Comparison of ENCODE assay signal across 22 cellular contexts in the genomic region with DNA sequence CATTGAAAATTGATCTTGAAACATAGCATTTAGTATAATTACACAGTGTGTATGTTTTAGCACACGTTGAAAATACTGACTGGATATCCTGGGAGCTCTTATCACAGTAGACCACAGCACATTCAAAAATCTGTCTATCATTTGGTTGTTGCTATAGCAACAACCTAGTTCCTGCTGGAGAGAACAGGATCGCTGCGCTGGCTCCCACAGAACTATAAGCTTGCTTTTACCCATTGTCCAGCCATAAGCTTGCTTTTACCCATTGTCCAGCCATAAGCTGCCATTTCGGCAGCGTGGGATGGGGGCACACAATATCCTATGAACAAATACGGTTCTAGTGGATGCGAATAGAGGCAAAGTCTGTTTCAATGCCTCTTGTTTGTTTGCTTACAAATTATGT.
DNase-seq lines count a peak whose midpoint lies in the region; ATAC-seq and TF ChIP-seq lines count a peak whose summit lies in the region.
"Had no signal": no experiment of that assay in that cellular context is flagged by ENCODE, and none has a peak within 500 bp of the region (broad histone marks: within the 10 kb centered on the region; RNA-seq: fewer than 3 reads in every experiment).

No MANE protein-coding gene starts in this region.

- H3K14ac ChIP-seq in trophoblast cell (ENCODE audit: low read length) = peak overlapping the region; percentile 58

- no peak overlapping the region for H2AFZ ChIP-seq in fibroblast of lung (ENCODE audit: low read length)
- H2AFZ ChIP-seq in trophoblast cell (ENCODE audit: insufficient read depth, low read length, poor library complexity) = no peak overlapping the region

- H3K4me1 ChIP-seq in fibroblast of lung (ENCODE audit: control insufficient read depth, extremely low read depth, insufficient read depth, low read length) = peaks cover 4% of the 10 kb centered on the region
- H3K4me1 ChIP-seq in trophoblast cell (ENCODE audit: control insufficient read depth in 1 of 2, insufficient read depth in 2 of 2, low read length in 2 of 2) = peaks cover 2% of the 10 kb centered on the region in 2 experiments
- H3K4me1 ChIP-seq: breast epithelium, Peyer's patch, upper lobe of right lung had no signal

- no peak for TF ChIP-seq CTCF in fibroblast of lung (conservative IDR thresholded peaks at IDR 0.05 in 1 of 2, IDR thresholded peaks at IDR 0.05 in 1 of 2; ENCODE audit: low read depth in 1 of 2, low read length in 2 of 2)

- H3K36me3 ChIP-seq in SK-N-MC (ENCODE audit: insufficient read depth, low read length) = no peaks in the 10 kb centered on the region; the same call in 1 of the 2 replicates
- no peaks in the 10 kb centered on the region for H3K36me3 ChIP-seq in fibroblast of lung (ENCODE audit: control insufficient read depth, insufficient read depth, low read length)
- H3K36me3 ChIP-seq in trophoblast cell (ENCODE audit: control insufficient read depth in 1 of 2, insufficient read depth in 2 of 2, low read length in 2 of 2) = no peaks in the 10 kb centered on the region
- H3K36me3 ChIP-seq: breast epithelium, heart right ventricle, Peyer's patch, upper lobe of right lung had no signal

- H3K9me3 ChIP-seq in SK-N-MC (ENCODE audit: low read depth, low read length) (no peaks in the 10 kb centered on the region), fibroblast of lung (ENCODE audit: control insufficient read depth, insufficient read depth, low read depth, low read length) (no peaks in the 10 kb centered on the region), trophoblast cell (ENCODE audit: insufficient read depth, low read depth, low read length) (no peaks in the 10 kb centered on the region)
- H3K9me3 ChIP-seq: breast epithelium, Peyer's patch, upper lobe of right lung had no signal

- no peaks in the 10 kb centered on the region for H3K27me3 ChIP-seq in fibroblast of lung (ENCODE audit: control insufficient read depth, insufficient read depth, low read length)
- H3K27me3 ChIP-seq in trophoblast cell (ENCODE audit: insufficient read depth, low read length) = no peaks in the 10 kb centered on the region
- H3K27me3 ChIP-seq: breast epithelium, heart right ventricle, Peyer's patch, upper lobe of right lung had no signal

- H2AK5ac ChIP-seq in trophoblast cell (ENCODE audit: low read length) = no peak overlapping the region

- DNase-seq in DMS53 (lab: John Stamatoyannopoulos, UW) (peak; percentile 9), DMS53 treated with DMSO at 0.1 percent for 48 hours (lab: John Stamatoyannopoulos, UW; ENCODE audit: unreplicated experiment) (no peak), SK-N-MC (ENCODE audit: low read depth, low spot score) (no peak), fibroblast of lung (ENCODE audit: low read depth in 2 of 2) (peak in 1 of 2 donors; percentile 61), trophoblast cell (no peak), SKM-1 (lab: John Stamatoyannopoulos, UW; ENCODE audit: unreplicated experiment) (no peak), NOMO-1 treated with dmso at 0.1 percent for 144 hours (lab: John Stamatoyannopoulos, UW; ENCODE audit: unreplicated experiment) (no peak)
- no peak for DNase-seq in activated CD8-positive, alpha-beta T cell treated with anti-CD3 and anti-CD28 coated beads, Interleukin-2, amount 10 ng/mL, durations not matched to agents 7 days and 5 days
- DNase-seq: 8988T; activated CD4-positive, alpha-beta T cell treated with anti-CD3 and anti-CD28 coated beads, Interleukin-2, amount 50 U/mL, for 1 hour; activated T-cell treated with anti-CD3 and anti-CD28 coated beads, Interleukin-2, amount 50 U/mL, for 24 hours; H9; natural killer cell; NCI-H446 treated with DMSO at 0.1 percent for 48 hours; Peyer's patch; upper lobe of right lung had no signal

- POLR2A ChIA-PET in activated CD8-positive, alpha-beta T cell treated with anti-CD3 and anti-CD28 coated beads, Interleukin-2, amount 10 ng/mL, durations not matched to agents 7 days and 5 days (lab: Charles Lee) = no interaction called here

- no peak overlapping the region for H4K12ac ChIP-seq in trophoblast cell (ENCODE audit: low read depth, low read length)

- peak overlapping the region; percentile 28 for H3K4ac ChIP-seq in trophoblast cell (ENCODE audit: low read depth, low read length)

- H3K4me3 ChIP-seq in SK-N-MC = peak overlapping the region; percentile 74
- no peak overlapping the region for H3K4me3 ChIP-seq in fibroblast of lung (replicated peaks in 1 of 4; ENCODE audit: control extremely low read depth in 1 of 4, insufficient read depth in 1 of 4, low read depth in 3 of 4, low read length in 4 of 4)
- H3K4me3 ChIP-seq in trophoblast cell (ENCODE audit: low read depth, low read length) = no peak overlapping the region
- H3K4me3 ChIP-seq: breast epithelium, heart right ventricle, lung, Peyer's patch, upper lobe of right lung had no signal

- no peak overlapping the region for H3K23ac ChIP-seq in trophoblast cell (ENCODE audit: low read length)

- H3K4me1 Mint-ChIP-seq in activated CD8-positive, alpha-beta T cell treated with anti-CD3 and anti-CD28 coated beads, Interleukin-2, amount 10 ng/mL, durations not matched to agents 7 days and 5 days (ENCODE audit: low read depth) = no peaks in the 10 kb centered on the region
- H3K4me1 Mint-ChIP-seq: natural killer cell; stimulated activated memory B cell treated with anti-CD40 and anti-IgM and Interleukin-4, amounts not matched to agents 10 μg/mL and 1 μg/mL and 100 μg/mL, for 72 hours had no signal

- H2BK120ac ChIP-seq in trophoblast cell (ENCODE audit: insufficient read depth, low read length, poor library complexity) = peak overlapping the region; percentile 63

- H3K18ac ChIP-seq in trophoblast cell (ENCODE audit: low read length) = no peak overlapping the region

- H3K4me3 Mint-ChIP-seq in activated CD8-positive, alpha-beta T cell treated with anti-CD3 and anti-CD28 coated beads, Interleukin-2, amount 10 ng/mL, durations not matched to agents 7 days and 5 days = no peak overlapping the region
- H3K4me3 Mint-ChIP-seq: activated T-cell treated with anti-CD3 and anti-CD28 coated beads, Interleukin-2, amount 50 U/mL, for 24 hours; H9; natural killer cell; stimulated activated memory B cell treated with anti-CD40 and anti-IgM and Interleukin-4, amounts not matched to agents 10 μg/mL and 1 μg/mL and 100 μg/mL, for 72 hours had no signal

- ATAC-seq in activated CD8-positive, alpha-beta T cell treated with anti-CD3 and anti-CD28 coated beads, Interleukin-2, amount 10 ng/mL, durations not matched to agents 7 days and 5 days = no peak
- ATAC-seq: activated naive CD4-positive, alpha-beta T cell treated with anti-CD3 and anti-CD28 coated beads, Interleukin-2, amount 50 U/mL, for 72 hours; natural killer cell; stimulated activated memory B cell treated with anti-CD40 and anti-IgM and Interleukin-4, amounts not matched to agents 10 μg/mL and 1 μg/mL and 100 μg/mL, for 72 hours; upper lobe of right lung had no signal

- no CpG with 5 or more reads among the region's 7 CpGs for WGBS in trophoblast cell (ENCODE audit: extremely low coverage, insufficient coverage, insufficient read length)

- H4K8ac ChIP-seq in trophoblast cell (ENCODE audit: low read depth, low read length) = no peak overlapping the region

- H2BK5ac ChIP-seq in trophoblast cell (ENCODE audit: low read depth, low read length, poor library complexity) = peak overlapping the region; percentile 46

- H3K27ac ChIP-seq in SK-N-MC (peak overlapping the region; percentile 83), fibroblast of lung (ENCODE audit: insufficient read depth, low read length) (peak overlapping the region; percentile 23), trophoblast cell (ENCODE audit: low read depth, low read length) (peak overlapping the region; percentile 39)
- H3K27ac ChIP-seq: breast epithelium, heart right ventricle, KMS-11, Peyer's patch, upper lobe of right lung had no signal

- H3K27ac Mint-ChIP-seq in activated CD8-positive, alpha-beta T cell treated with anti-CD3 and anti-CD28 coated beads, Interleukin-2, amount 10 ng/mL, durations not matched to agents 7 days and 5 days = no peak overlapping the region
- H3K27ac Mint-ChIP-seq: activated naive CD4-positive, alpha-beta T cell treated with anti-CD3 and anti-CD28 coated beads, Interleukin-2, amount 50 U/mL, for 72 hours; activated T-cell treated with anti-CD3 and anti-CD28 coated beads, Interleukin-2, amount 50 U/mL, for 24 hours; H9; natural killer cell; stimulated activated memory B cell treated with anti-CD40 and anti-IgM and Interleukin-4, amounts not matched to agents 10 μg/mL and 1 μg/mL and 100 μg/mL, for 72 hours had no signal

- peak overlapping the region; percentile 91 for H2BK12ac ChIP-seq in trophoblast cell (ENCODE audit: low read length)

- no peaks in the 10 kb centered on the region for H3K36me3 Mint-ChIP-seq in activated CD8-positive, alpha-beta T cell treated with anti-CD3 and anti-CD28 coated beads, Interleukin-2, amount 10 ng/mL, durations not matched to agents 7 days and 5 days (ENCODE audit: low read depth)
- H3K36me3 Mint-ChIP-seq: activated naive CD4-positive, alpha-beta T cell treated with anti-CD3 and anti-CD28 coated beads, Interleukin-2, amount 50 U/mL, for 72 hours; natural killer cell; stimulated activated memory B cell treated with anti-CD40 and anti-IgM and Interleukin-4, amounts not matched to agents 10 μg/mL and 1 μg/mL and 100 μg/mL, for 72 hours had no signal

- H3K9me3 Mint-ChIP-seq in activated CD8-positive, alpha-beta T cell treated with anti-CD3 and anti-CD28 coated beads, Interleukin-2, amount 10 ng/mL, durations not matched to agents 7 days and 5 days (ENCODE audit: insufficient read depth) = peaks cover 5% of the 10 kb centered on the region
- H3K9me3 Mint-ChIP-seq: activated naive CD4-positive, alpha-beta T cell treated with anti-CD3 and anti-CD28 coated beads, Interleukin-2, amount 50 U/mL, for 72 hours; H9 had no signal

- H3K9ac ChIP-seq in SK-N-MC (ENCODE audit: insufficient read length) (no peak overlapping the region), fibroblast of lung (ENCODE audit: insufficient read depth, low read length) (no peak overlapping the region), trophoblast cell (ENCODE audit: low read length) (no peak overlapping the region)
- H3K9ac ChIP-seq: KMS-11 had no signal

- no peaks in the 10 kb centered on the region for H3K27me3 Mint-ChIP-seq in activated CD8-positive, alpha-beta T cell treated with anti-CD3 and anti-CD28 coated beads, Interleukin-2, amount 10 ng/mL, durations not matched to agents 7 days and 5 days (ENCODE audit: low read depth)
- H3K27me3 Mint-ChIP-seq: activated T-cell treated with anti-CD3 and anti-CD28 coated beads, Interleukin-2, amount 50 U/mL, for 24 hours; stimulated activated memory B cell treated with anti-CD40 and anti-IgM and Interleukin-4, amounts not matched to agents 10 μg/mL and 1 μg/mL and 100 μg/mL, for 72 hours had no signal

- H3K79me2 ChIP-seq in fibroblast of lung (ENCODE audit: control insufficient read depth, insufficient read depth, low read length) (no peaks in the 10 kb centered on the region), trophoblast cell (ENCODE audit: control insufficient read depth, insufficient read depth, low read length, poor library complexity) (no peaks in the 10 kb centered on the region)

- CTCF ChIA-PET in activated CD8-positive, alpha-beta T cell treated with anti-CD3 and anti-CD28 coated beads, Interleukin-2, amount 10 ng/mL, durations not matched to agents 7 days and 5 days (lab: Charles Lee) = no interaction called here

- no peaks in the 10 kb centered on the region for H4K20me1 ChIP-seq in fibroblast of lung (ENCODE audit: control insufficient read depth, extremely low read depth, insufficient read depth, low read length)

- no peak overlapping the region for H3K4me2 ChIP-seq in fibroblast of lung (ENCODE audit: extremely low read depth, insufficient read depth, low read length)
- H3K4me2 ChIP-seq in trophoblast cell (ENCODE audit: low read length) = no peak overlapping the region
- H3K4me2 ChIP-seq: KMS-11 had no signal

- peak overlapping the region; percentile 83 for H4K91ac ChIP-seq in trophoblast cell (ENCODE audit: low read depth, low read length)

- peaks cover 11% of the 10 kb centered on the region for H3K79me1 ChIP-seq in trophoblast cell (ENCODE audit: low read length)

Comparison
In these comparisons a context has a peak if more than half of its experiments do, and no peak if none do; other contexts are left out.
1. H3K27ac ChIP-seq: peak in every context shown above with its lines; median percentile 83 in SK-N-MC; 39 in trophoblast cell; 23 in fibroblast of lung.